25 cellular contexts compared by ENCODE assay signal in genomic region chr6:108844632-108845031, GRCh38.
"Had no signal": no experiment of that assay in that cellular context is flagged by ENCODE, and none has a peak within 500 bp of the region (broad histone marks: within the 10 kb centered on the region; RNA-seq: fewer than 3 reads in every experiment).

No MANE protein-coding gene starts in this region.

- H3K36me3 Mint-ChIP-seq: activated naive CD4-positive, alpha-beta T cell treated with anti-CD3 and anti-CD28 coated beads, Interleukin-2, amount 10 ng/mL, durations not matched to agents 7 days and 5 days; activated naive CD8-positive, alpha-beta T cell treated with anti-CD3 and anti-CD28 coated beads for 36 hours; T-cell had no signal

- DNase-seq: activated CD4-positive, CD25-positive, alpha-beta regulatory T cell; activated CD8-positive, alpha-beta memory T cell treated with anti-CD3 and anti-CD28 coated beads, Interleukin-2, amount 50 U/mL, for 4 hours; activated CD8-positive, alpha-beta T cell treated with anti-CD3 and anti-CD28 coated beads for 36 hours; activated gamma-delta T cell treated with Interleukin-2 at 50 U/mL for 16 hours; activated naive CD4-positive, alpha-beta T cell treated with anti-CD3 and anti-CD28 coated beads, Interleukin-2, amount 10 ng/mL, durations not matched to agents 7 days and 5 days; activated naive CD8-positive, alpha-beta T cell treated with anti-CD3 and anti-CD28 coated beads for 36 hours; activated T-cell treated with anti-CD3 and anti-CD28 coated beads, Interleukin-2, amount 50 U/mL, for 72 hours; brain microvascular endothelial cell; KG1; MV-4-11; NCI-H1092 treated with DMSO at 0.1 percent for 48 hours; NCI-H1930; NCI-H2107; NCI-H2171 treated with DMSO at 0.1 percent for 48 hours; NCI-H345; NCI-H510A; NCI-H748 treated with DMSO at 0.1 percent for 48 hours; SIG-M5; T-cell; T-helper 2 cell; T1000 had no signal

- H3K36me3 ChIP-seq: brain microvascular endothelial cell, cardiac muscle cell had no signal

- H3K27me3 ChIP-seq: brain microvascular endothelial cell, cardiac muscle cell had no signal

- H3K27ac ChIP-seq: brain microvascular endothelial cell, cardiac muscle cell, PC-9, SK-N-MC had no signal

- H3K4me3 Mint-ChIP-seq: activated CD8-positive, alpha-beta T cell treated with anti-CD3 and anti-CD28 coated beads for 36 hours; activated naive CD4-positive, alpha-beta T cell treated with anti-CD3 and anti-CD28 coated beads, Interleukin-2, amount 10 ng/mL, durations not matched to agents 7 days and 5 days; activated naive CD8-positive, alpha-beta T cell treated with anti-CD3 and anti-CD28 coated beads for 36 hours; activated T-cell treated with anti-CD3 and anti-CD28 coated beads, Interleukin-2, amount 50 U/mL, for 72 hours; T-cell had no signal

- H3K27ac Mint-ChIP-seq: activated CD8-positive, alpha-beta T cell treated with anti-CD3 and anti-CD28 coated beads for 36 hours; activated naive CD4-positive, alpha-beta T cell treated with anti-CD3 and anti-CD28 coated beads, Interleukin-2, amount 10 ng/mL, durations not matched to agents 7 days and 5 days; activated naive CD8-positive, alpha-beta T cell treated with anti-CD3 and anti-CD28 coated beads for 36 hours; activated T-cell treated with anti-CD3 and anti-CD28 coated beads, Interleukin-2, amount 50 U/mL, for 72 hours; activated T-helper 2 cell treated with anti-CD3 and anti-CD28 coated beads, Interferon-gamma antibody, Interleukin-2, Interleukin-4, amounts not matched to agents 10 μg/mL and 5 μg/mL and 100 μg/mL, durations not matched to agents 14 hours and 24 hours and 36 hours; T-cell had no signal

- H3K4me3 ChIP-seq: cardiac muscle cell, PC-9, SK-N-MC had no signal

- H3K9me3 Mint-ChIP-seq: activated CD8-positive, alpha-beta T cell treated with anti-CD3 and anti-CD28 coated beads for 36 hours; activated naive CD4-positive, alpha-beta T cell treated with anti-CD3 and anti-CD28 coated beads, Interleukin-2, amount 10 ng/mL, durations not matched to agents 7 days and 5 days; activated naive CD8-positive, alpha-beta T cell treated with anti-CD3 and anti-CD28 coated beads for 36 hours; activated T-cell treated with anti-CD3 and anti-CD28 coated beads, Interleukin-2, amount 50 U/mL, for 72 hours; activated T-helper 2 cell treated with anti-CD3 and anti-CD28 coated beads, Interferon-gamma antibody, Interleukin-2, Interleukin-4, amounts not matched to agents 10 μg/mL and 5 μg/mL and 100 μg/mL, durations not matched to agents 14 hours and 24 hours and 36 hours; T-cell had no signal

- H3K27me3 Mint-ChIP-seq: activated CD8-positive, alpha-beta T cell treated with anti-CD3 and anti-CD28 coated beads for 36 hours; activated naive CD8-positive, alpha-beta T cell treated with anti-CD3 and anti-CD28 coated beads for 36 hours had no signal

- ATAC-seq: activated CD8-positive, alpha-beta T cell treated with anti-CD3 and anti-CD28 coated beads for 36 hours; activated T-cell treated with anti-CD3 and anti-CD28 coated beads, Interleukin-2, amount 50 U/mL, for 72 hours; T-cell had no signal
